2 cellular contexts compared by ENCODE assay signal in the genomic region with DNA sequence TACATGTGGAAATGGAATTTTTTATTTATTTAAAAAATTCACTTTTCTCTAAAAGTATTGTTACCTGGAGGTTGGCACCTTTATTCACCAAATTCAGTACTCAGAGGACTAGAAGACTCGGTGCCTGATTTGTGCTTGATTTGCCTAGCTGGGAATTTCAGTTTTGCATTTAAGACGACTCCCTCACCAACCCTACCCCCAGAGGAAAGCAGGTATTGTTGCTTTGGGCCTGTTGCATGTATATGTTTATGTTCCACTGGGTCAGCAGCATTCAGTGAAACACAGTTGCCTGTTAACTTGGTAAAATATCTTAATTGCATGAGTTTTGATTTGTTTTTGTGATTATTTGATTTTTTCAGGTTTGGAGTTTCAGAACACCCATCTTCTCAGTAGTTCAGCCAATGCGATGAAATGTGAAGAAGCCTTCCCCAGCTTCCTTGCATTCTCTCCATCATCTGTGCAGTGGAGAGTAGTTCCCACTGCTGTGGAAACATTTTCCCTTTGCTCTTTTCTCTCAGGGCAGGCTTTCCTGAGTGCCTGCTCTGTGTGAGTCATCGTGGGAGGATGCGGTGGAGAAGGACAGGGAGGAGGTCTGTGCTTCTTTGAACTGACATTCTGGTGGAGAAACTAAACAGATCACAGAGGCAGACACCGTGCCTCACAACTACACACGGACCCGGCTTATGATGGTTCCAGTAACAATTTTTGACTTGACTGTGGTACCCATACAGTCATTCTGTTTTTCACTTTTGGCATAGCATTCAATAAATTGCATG.
A peak's percentile ranks its signal among the peaks of the same experiment; 100 is the strongest.
TF ChIP-seq lines count a peak whose summit lies in the region.

No MANE protein-coding gene starts in this region.

TF ChIP-seq in SK-N-SH, 30 proteins besides CTCF, POLR2A, EP300 and RAD21:
- TF ChIP-seq JUND (IDR thresholded peaks at IDR 0.05) (peak; percentile 78), FOXM1 (IDR thresholded peaks at IDR 0.05; ENCODE audit: low read depth) (no peak), TCF12 (IDR thresholded peaks at IDR 0.05) (peak; percentile 92), RFX5 (IDR thresholded peaks at IDR 0.05; ENCODE audit: low read length) (no peak), SIN3A (IDR thresholded peaks at IDR 0.05; ENCODE audit: borderline replicate concordance, low read depth, low read length) (no peak), RXRA (IDR thresholded peaks at IDR 0.05; ENCODE audit: borderline replicate concordance, low read depth) (no peak), TAF1 (IDR thresholded peaks at IDR 0.05; ENCODE audit: borderline replicate concordance, low read depth, low read length) (no peak), FOSL2 (IDR thresholded peaks at IDR 0.05; ENCODE audit: borderline replicate concordance, low read depth) (peak; percentile 84; the same call in 1 of the 2 replicates)
- TF ChIP-seq, protein P1, sequence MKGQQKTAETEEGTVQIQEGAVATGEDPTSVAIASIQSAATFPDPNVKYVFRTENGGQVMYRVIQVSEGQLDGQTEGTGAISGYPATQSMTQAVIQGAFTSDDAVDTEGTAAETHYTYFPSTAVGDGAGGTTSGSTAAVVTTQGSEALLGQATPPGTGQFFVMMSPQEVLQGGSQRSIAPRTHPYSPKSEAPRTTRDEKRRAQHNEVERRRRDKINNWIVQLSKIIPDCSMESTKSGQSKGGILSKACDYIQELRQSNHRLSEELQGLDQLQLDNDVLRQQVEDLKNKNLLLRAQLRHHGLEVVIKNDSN (IDR thresholded peaks at IDR 0.05; ENCODE audit: borderline replicate concordance, low read depth): no peak
- TF ChIP-seq, protein P2, sequence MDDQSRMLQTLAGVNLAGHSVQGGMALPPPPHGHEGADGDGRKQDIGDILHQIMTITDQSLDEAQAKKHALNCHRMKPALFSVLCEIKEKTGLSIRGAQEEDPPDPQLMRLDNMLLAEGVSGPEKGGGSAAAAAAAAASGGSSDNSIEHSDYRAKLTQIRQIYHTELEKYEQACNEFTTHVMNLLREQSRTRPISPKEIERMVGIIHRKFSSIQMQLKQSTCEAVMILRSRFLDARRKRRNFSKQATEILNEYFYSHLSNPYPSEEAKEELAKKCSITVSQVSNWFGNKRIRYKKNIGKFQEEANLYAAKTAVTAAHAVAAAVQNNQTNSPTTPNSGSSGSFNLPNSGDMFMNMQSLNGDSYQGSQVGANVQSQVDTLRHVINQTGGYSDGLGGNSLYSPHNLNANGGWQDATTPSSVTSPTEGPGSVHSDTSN (IDR thresholded peaks at IDR 0.05): peak; percentile 84
TF ChIP-seq in SK-N-SH: peak in this region for 4.

TF ChIP-seq in HEK293T, 16 proteins besides CTCF, POLR2A, EP300 and RAD21:
- TF ChIP-seq BHLHE40 (IDR thresholded peaks at IDR 0.05; ENCODE audit: borderline replicate concordance): no peak
- TF ChIP-seq SUZ12 (IDR thresholded peaks at IDR 0.05): no peak
- TF ChIP-seq FOXM1 (IDR thresholded peaks at IDR 0.05; ENCODE audit: borderline replicate concordance): no peak
- TF ChIP-seq ELF4 (IDR thresholded peaks at IDR 0.05): no peak
- no peak for TF ChIP-seq ARNT (IDR thresholded peaks at IDR 0.05)
- no peak for TF ChIP-seq NFRKB (IDR thresholded peaks at IDR 0.05)
- no peak for TF ChIP-seq TARDBP (IDR thresholded peaks at IDR 0.05)
- TF ChIP-seq L3MBTL2 (conservative IDR thresholded peaks at IDR 0.05): no peak
- no peak for TF ChIP-seq FOXA1 (IDR thresholded peaks at IDR 0.05)
- TF ChIP-seq CTBP1 (IDR thresholded peaks at IDR 0.05; ENCODE audit: borderline replicate concordance): no peak
- TF ChIP-seq SP1 (IDR thresholded peaks at IDR 0.05): no peak
- TF ChIP-seq, protein P3, sequence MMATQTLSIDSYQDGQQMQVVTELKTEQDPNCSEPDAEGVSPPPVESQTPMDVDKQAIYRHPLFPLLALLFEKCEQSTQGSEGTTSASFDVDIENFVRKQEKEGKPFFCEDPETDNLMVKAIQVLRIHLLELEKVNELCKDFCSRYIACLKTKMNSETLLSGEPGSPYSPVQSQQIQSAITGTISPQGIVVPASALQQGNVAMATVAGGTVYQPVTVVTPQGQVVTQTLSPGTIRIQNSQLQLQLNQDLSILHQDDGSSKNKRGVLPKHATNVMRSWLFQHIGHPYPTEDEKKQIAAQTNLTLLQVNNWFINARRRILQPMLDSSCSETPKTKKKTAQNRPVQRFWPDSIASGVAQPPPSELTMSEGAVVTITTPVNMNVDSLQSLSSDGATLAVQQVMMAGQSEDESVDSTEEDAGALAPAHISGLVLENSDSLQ (IDR thresholded peaks at IDR 0.05): no peak
- TF ChIP-seq FOXK2 (IDR thresholded peaks at IDR 0.05): no peak
